In genomic region chr7:44385384-44386138, GRCh38 we compare ENCODE assay signal across 18 cellular contexts.
DNase-seq lines count a peak whose midpoint lies in the region; ATAC-seq, FAIRE-seq and TF ChIP-seq lines count a peak whose summit lies in the region.
"Had no signal": no experiment of that assay in that cellular context is flagged by ENCODE, and none has a peak within 500 bp of the region (broad histone marks: within the 10 kb centered on the region; RNA-seq: fewer than 3 reads in every experiment).

No MANE protein-coding gene starts in this region.

- no peaks in the 10 kb centered on the region for H3K27me3 ChIP-seq in left ventricle myocardium inferior (ENCODE audit: low read depth)
- no peaks in the 10 kb centered on the region for H3K27me3 ChIP-seq in right cardiac atrium (ENCODE audit: control insufficient read depth, insufficient read depth)
- H3K27me3 ChIP-seq in H1 (replicated peaks in 1 of 4; ENCODE audit: control insufficient read depth in 3 of 4, extremely low read depth in 1 of 4, insufficient read depth in 3 of 4, low read length in 3 of 4), result no peaks in the 10 kb centered on the region
- no peaks in the 10 kb centered on the region for H3K27me3 ChIP-seq in mesenchymal stem cell (ENCODE audit: control insufficient read depth in 1 of 2, insufficient read depth in 1 of 2, low read length in 2 of 2)
- H3K27me3 ChIP-seq: pancreas had no signal

- H3K4me3 ChIP-seq in left ventricle myocardium inferior, result no peak overlapping the region
- no peak overlapping the region for H3K4me3 ChIP-seq in right cardiac atrium (ENCODE audit: low read length)
- H3K4me3 ChIP-seq in H1 (ENCODE audit: extremely low read depth in 1 of 4, insufficient read depth in 2 of 4, low read depth in 3 of 4, low read length in 4 of 4), result no peak overlapping the region
- no peak overlapping the region for H3K4me3 ChIP-seq in mesenchymal stem cell (ENCODE audit: insufficient read depth in 1 of 2, low read depth in 1 of 2, low read length in 2 of 2)
- H3K4me3 ChIP-seq: mucosa of descending colon, pancreas, smooth muscle cell had no signal

- FAIRE-seq in H1 (lab: Jason Lieb, UNC) (no peak), urothelium cell line (lab: Jason Lieb, UNC) (peak; percentile 46)
- FAIRE-seq: GM12891, pancreas had no signal

- no peak for TF ChIP-seq RAD21 in H1 (IDR thresholded peaks at IDR 0.05 in 1 of 2, conservative IDR thresholded peaks at IDR 0.05 in 1 of 2; ENCODE audit: low read depth in 2 of 2, low read length in 2 of 2)

- intact Hi-C loops in left ventricle myocardium inferior (cut with micrococcal nuclease), result no loop called here
- intact Hi-C loops in right cardiac atrium (cut with DNase I), result no loop called here

- POLR2A ChIA-PET in H1 (lab: Charles Lee; ENCODE audit: partially characterized antibody), result no interaction called here

- H4K91ac ChIP-seq in H1 (replicated peaks; ENCODE audit: insufficient read length, low read length), result no peak overlapping the region
- H4K91ac ChIP-seq in mesenchymal stem cell (ENCODE audit: low read length), result no peak overlapping the region

- DNase-seq in left ventricle myocardium inferior, result no peak
- DNase-seq in right cardiac atrium, result no peak
- peak in 1 of 2 experiments; percentile 23 for DNase-seq in H1 (ENCODE audit: low read depth in 1 of 2, low spot score in 2 of 2)
- DNase-seq in mesenchymal stem cell, result peak; percentile 85
- no peak for DNase-seq in urothelium cell line (ENCODE audit: low spot score)
- no peak for DNase-seq in UCSD-AML1 (lab: John Stamatoyannopoulos, UW; ENCODE audit: unreplicated experiment)
- DNase-seq: activated naive CD4-positive, alpha-beta T cell; effector CD8-positive, alpha-beta T cell; mucosa of descending colon; NCI-H1048; NCI-H2107; NCI-H748 treated with DMSO at 0.1 percent for 48 hours; stimulated activated naive CD8-positive, alpha-beta T cell treated with anti-CD3 and anti-CD28 coated beads, Interleukin-15, Interleukin-2, amounts not matched to agents 100 U/mL and 50 U/mL, for 24 hours had no signal

- H2BK12ac ChIP-seq in H1 (ENCODE audit: low read depth, low read length), result no peak overlapping the region
- H2BK12ac ChIP-seq in mesenchymal stem cell (ENCODE audit: low read length in 2 of 2), result no peak overlapping the region

- H2AFZ ChIP-seq in H1 (ENCODE audit: low read length) (no peak overlapping the region), mesenchymal stem cell (ENCODE audit: low read depth, low read length) (no peak overlapping the region)

- no peak for TF ChIP-seq EP300 in H1 (IDR thresholded peaks at IDR 0.05; ENCODE audit: borderline replicate concordance in 1 of 2, low read depth in 2 of 2, low read length in 2 of 2)

- H2BK120ac ChIP-seq in H1 (replicated peaks; ENCODE audit: low read depth, low read length) (no peak overlapping the region), mesenchymal stem cell (ENCODE audit: low read depth, low read length) (no peak overlapping the region)

- H4K8ac ChIP-seq in H1 (ENCODE audit: extremely low read depth, insufficient read depth, low read length) (no peak overlapping the region), mesenchymal stem cell (ENCODE audit: low read length) (no peak overlapping the region)

- H3K23me2 ChIP-seq in H1 (ENCODE audit: low read depth, low read length), result no peaks in the 10 kb centered on the region

- H3K4me1 ChIP-seq in left ventricle myocardium inferior, result peaks cover 35% of the 10 kb centered on the region
- H3K4me1 ChIP-seq in right cardiac atrium (ENCODE audit: control insufficient read depth, insufficient read depth, low read length), result peaks cover 14% of the 10 kb centered on the region
- H3K4me1 ChIP-seq in H1 (replicated peaks in 1 of 4; ENCODE audit: control insufficient read depth in 3 of 4, insufficient read depth in 4 of 4, low read length in 3 of 4), result no peaks in the 10 kb centered on the region
- peaks cover 41% of the 10 kb centered on the region for H3K4me1 ChIP-seq in mesenchymal stem cell (ENCODE audit: control insufficient read depth, insufficient read depth, low read depth, low read length)
- H3K4me1 ChIP-seq: pancreas had no signal

- ATAC-seq in right cardiac atrium, result no peak
- ATAC-seq in GM21515 (IDR thresholded peaks at IDR 0.05; ENCODE audit: unreplicated experiment), result no peak
- no peak for ATAC-seq in HG03520 (IDR thresholded peaks at IDR 0.05; ENCODE audit: unreplicated experiment)
- ATAC-seq: mucosa of descending colon; pancreas; stimulated activated naive CD8-positive, alpha-beta T cell treated with anti-CD3 and anti-CD28 coated beads, Interleukin-15, Interleukin-2, amounts not matched to agents 100 U/mL and 50 U/mL, for 24 hours had no signal

- no peak for TF ChIP-seq CTCF in left ventricle myocardium inferior (IDR thresholded peaks at IDR 0.05; ENCODE audit: borderline replicate concordance)
- TF ChIP-seq CTCF in H1 (IDR thresholded peaks at IDR 0.05; ENCODE audit: control extremely low read depth in 1 of 3, insufficient read depth in 1 of 3, low read depth in 1 of 3, low read length in 3 of 3), result no peak

- no peak for TF ChIP-seq POLR2A in H1 (IDR thresholded peaks at IDR 0.05; ENCODE audit: control extremely low read depth in 1 of 2, low read depth in 2 of 2, low read length in 2 of 2)

- no peaks in the 10 kb centered on the region; the same call in 1 of the 2 replicates for H3K79me1 ChIP-seq in H1 (ENCODE audit: low read depth, low read length)
- peaks cover 29% of the 10 kb centered on the region for H3K79me1 ChIP-seq in mesenchymal stem cell (replicated peaks; ENCODE audit: low read length, poor library complexity, severe bottlenecking)

- no peak overlapping the region for H2BK20ac ChIP-seq in H1 (ENCODE audit: low read length)

- H3K18ac ChIP-seq in H1 (ENCODE audit: extremely low read depth, low read length), result no peak overlapping the region
- H3K18ac ChIP-seq in mesenchymal stem cell (ENCODE audit: low read depth in 1 of 2, low read length in 2 of 2), result no peak overlapping the region

- H3K14ac ChIP-seq in H1 (ENCODE audit: insufficient read length) (no peak overlapping the region), mesenchymal stem cell (ENCODE audit: low read length in 2 of 2) (no peak overlapping the region)

- 70% methylated on average over 14 of the region's 14 CpGs for WGBS in right cardiac atrium
- 85% methylated on average over 14 of the region's 14 CpGs; no CpG with 5 or more reads in 1 of the 2 experiments for WGBS in H1 (ENCODE audit: extremely low coverage in 1 of 2, insufficient coverage in 1 of 2, insufficient read length in 1 of 2, insufficient replicate concordance in 2 of 2, low coverage in 1 of 2, low lambda C conversion rate in 2 of 2, missing lambda C conversion rate in 1 of 2), 2 experiments
- WGBS in mesenchymal stem cell, result 86% methylated on average over 14 of the region's 14 CpGs

- no peaks in the 10 kb centered on the region for H3K79me2 ChIP-seq in H1 (ENCODE audit: control insufficient read depth in 1 of 2, insufficient read depth in 2 of 2, low read length in 2 of 2)

- H3K23ac ChIP-seq in H1 (ENCODE audit: insufficient read length) (no peak overlapping the region), mesenchymal stem cell (ENCODE audit: low read length in 2 of 2) (no peak overlapping the region)

- CTCF ChIA-PET in H1 (lab: Charles Lee; ENCODE audit: partially characterized antibody), result interaction anchor here (0.7 to 1.0 kb wide), 2 partner anchors 38 to 76 kb away, joined by 3 read pairs; no protein-coding TSS in a partner anchor

- peak overlapping the region; percentile 16; the same call in 1 of the 2 replicates for H2BK5ac ChIP-seq in H1 (ENCODE audit: low read depth, low read length)
- no peak overlapping the region for H2BK5ac ChIP-seq in mesenchymal stem cell (ENCODE audit: low read depth, low read length, poor library complexity, severe bottlenecking)

- no peak overlapping the region for H4K5ac ChIP-seq in H1 (ENCODE audit: insufficient read length, low read depth, low read length)

- H3K9ac ChIP-seq in H1 (replicated peaks in 1 of 4; ENCODE audit: extremely low read depth in 1 of 4, low read depth in 3 of 4, low read length in 3 of 4) (no peak overlapping the region), mesenchymal stem cell (ENCODE audit: low read length) (no peak overlapping the region)

- H2AK5ac ChIP-seq in H1 (ENCODE audit: low read depth, low read length) (no peak overlapping the region), mesenchymal stem cell (ENCODE audit: low read length, severe bottlenecking) (no peak overlapping the region)

- H3K4ac ChIP-seq in H1 (replicated peaks; ENCODE audit: insufficient read length, low read depth, low read length), result no peak overlapping the region
- peak overlapping the region in 1 of 2 experiments; percentile 1 for H3K4ac ChIP-seq in mesenchymal stem cell (ENCODE audit: low read depth in 1 of 2, low read length in 2 of 2)

- no peak overlapping the region for H3K4me2 ChIP-seq in H1 (ENCODE audit: insufficient read depth in 1 of 2, low read depth in 2 of 2, low read length in 2 of 2)
- H3K4me2 ChIP-seq in mesenchymal stem cell (ENCODE audit: low read length, poor library complexity, severe bottlenecking), result no peak overlapping the region
- H3K4me2 ChIP-seq: smooth muscle cell had no signal

- H2BK15ac ChIP-seq in H1 (ENCODE audit: low read length) (no peak overlapping the region), mesenchymal stem cell (ENCODE audit: low read depth, poor library complexity, severe bottlenecking) (no peak overlapping the region)

- H3K9me3 ChIP-seq in left ventricle myocardium inferior (replicated peaks), result no peaks in the 10 kb centered on the region
- H3K9me3 ChIP-seq in right cardiac atrium (ENCODE audit: control insufficient read depth, low read length), result no peaks in the 10 kb centered on the region
- H3K9me3 ChIP-seq in H1 (ENCODE audit: insufficient read depth in 2 of 2, low read depth in 1 of 2, low read length in 1 of 2), result no peaks in the 10 kb centered on the region
- H3K9me3 ChIP-seq in mesenchymal stem cell (ENCODE audit: control insufficient read depth, low read length), result no peaks in the 10 kb centered on the region
- H3K9me3 ChIP-seq: mucosa of descending colon, pancreas had no signal

- H3K36me3 ChIP-seq in left ventricle myocardium inferior (peaks cover 66% of the 10 kb centered on the region), H1 (ENCODE audit: control insufficient read depth in 2 of 4, insufficient read depth in 4 of 4, low read length in 3 of 4) (peaks cover 0 to 9% (median 2%) of the 10 kb centered on the region in 4 experiments; a peak in 3 of 8 replicates), mesenchymal stem cell (ENCODE audit: control insufficient read depth in 1 of 2, insufficient read depth in 2 of 2, low read depth in 1 of 2, low read length in 2 of 2) (peaks cover 58 to 68% of the 10 kb centered on the region in 2 experiments)

- H3K27ac ChIP-seq in left ventricle myocardium inferior (replicated peaks) (peak overlapping the region; percentile 18), right cardiac atrium (ENCODE audit: low read length) (no peak overlapping the region), H1 (ENCODE audit: low read depth, low read length) (no peak overlapping the region), mesenchymal stem cell (ENCODE audit: low read length, poor library complexity, severe bottlenecking) (no peak overlapping the region)
- H3K27ac ChIP-seq: pancreas had no signal

- H3K56ac ChIP-seq in H1 (replicated peaks; ENCODE audit: insufficient read length, low read depth, low read length), result no peak overlapping the region

- peaks cover 4 to 12% of the 10 kb centered on the region in 2 experiments for H4K20me1 ChIP-seq in H1 (replicated peaks in 1 of 2; ENCODE audit: control insufficient read depth in 1 of 2, insufficient read depth in 2 of 2, low read length in 2 of 2)
